In genomic region chr17:64661981-64662773, GRCh38 we compare ENCODE assay signal across 1 cellular context.
A peak's percentile ranks its signal among the peaks of the same experiment; 100 is the strongest.
TF ChIP-seq lines count a peak whose summit lies in the region.

TSS of gene SMURF2 (minus strand) at chr17:64662307. CDS start at chr17:64661880, 427 bp downstream.

TF ChIP-seq in A549, 52 proteins besides CTCF, POLR2A, EP300 and RAD21 (continued from another document):
- TF ChIP-seq HES2 (IDR thresholded peaks at IDR 0.05) (no peak), BCL3 (IDR thresholded peaks at IDR 0.05) (peak; percentile 97), SREBF2 (IDR thresholded peaks at IDR 0.05) (no peak), EHF (CRISPR knock-in tag; IDR thresholded peaks at IDR 0.05) (no peak), JUN (IDR thresholded peaks at IDR 0.05) (peak; percentile 92 to 99), MAZ (IDR thresholded peaks at IDR 0.05; ENCODE audit: borderline replicate concordance, low read depth, low read length) (no peak; the same call in 1 of the 2 replicates), NPAS2 (CRISPR knock-in tag; IDR thresholded peaks at IDR 0.05; ENCODE audit: borderline replicate concordance) (no peak), EHMT2 (IDR thresholded peaks at IDR 0.05; ENCODE audit: low read depth) (no peak), BHLHE40 (IDR thresholded peaks at IDR 0.05; ENCODE audit: low read depth, low read length) (no peak), ZC3H11A (IDR thresholded peaks at IDR 0.05) (no peak), USF2 (IDR thresholded peaks at IDR 0.05) (no peak), REST (IDR thresholded peaks at IDR 0.05) (no peak), HOXA7 (CRISPR knock-in tag; IDR thresholded peaks at IDR 0.05) (no peak), PBX3 (IDR thresholded peaks at IDR 0.05) (no peak), CBX8 (IDR thresholded peaks at IDR 0.05) (no peak), GATA3 (IDR thresholded peaks at IDR 0.05; ENCODE audit: borderline replicate concordance) (0 out of 2 replicates have a peak, but pooled peaks have one; percentile 6)
TF ChIP-seq in A549: peak in this region for 13.
